ENCODE assay signal across 8 cellular contexts in genomic region chr19:45506991-45507863, GRCh38. TPM values are rescaled to one million over a fixed set of nuclear protein-coding genes. Genes with fewer than 3 reads are reported as not detected.
DNase-seq lines count a peak whose midpoint lies in the region; ATAC-seq lines count a peak whose summit lies in the region.

Gene VASP, plus strand, starts transcription at chr19:45507479. Its CDS starts 293 bp downstream, at chr19:45507772.

- POLR2A ChIA-PET in activated CD4-positive, alpha-beta T cell treated with anti-CD3 and anti-CD28 coated beads for 36 hours (lab: Charles Lee), result interaction anchor here (0.6 kb wide), 1 partner anchor 139 kb away, joined by 3 read pairs; no protein-coding TSS in a partner anchor

- no peaks in the 10 kb centered on the region for H3K9me3 Mint-ChIP-seq in activated CD4-positive, alpha-beta T cell treated with anti-CD3 and anti-CD28 coated beads for 36 hours (ENCODE audit: low read depth)

- H3K27ac Mint-ChIP-seq in activated CD4-positive, alpha-beta T cell treated with anti-CD3 and anti-CD28 coated beads for 36 hours, result peak within 1 kb of the TSS; percentile 96

- H3K27me3 Mint-ChIP-seq in activated CD4-positive, alpha-beta T cell treated with anti-CD3 and anti-CD28 coated beads for 36 hours, result no peaks in the 10 kb centered on the region

- peak; percentile 55 for ATAC-seq in GM18870 (IDR thresholded peaks at IDR 0.05; ENCODE audit: unreplicated experiment)
- ATAC-seq in HG03135 (IDR thresholded peaks at IDR 0.05; ENCODE audit: unreplicated experiment), result peak; percentile 50
- ATAC-seq in activated CD4-positive, alpha-beta T cell treated with anti-CD3 and anti-CD28 coated beads for 36 hours, result peak; percentile 67

- peak within 1 kb of the TSS; percentile 85 for H3K4me3 Mint-ChIP-seq in activated CD4-positive, alpha-beta T cell treated with anti-CD3 and anti-CD28 coated beads for 36 hours

- DNase-seq in AG08395 (ENCODE audit: low spot score) (peak; percentile 81), NCI-H524 treated with DMSO at 0.1 percent for 48 hours (lab: John Stamatoyannopoulos, UW) (peak; percentile 28), left kidney (ENCODE audit: low read depth, low spot score) (peak; percentile 93)
- DNase-seq in activated CD4-positive, alpha-beta T cell treated with anti-CD3 and anti-CD28 coated beads for 36 hours, result peak; percentile 96
- peak; percentile 93 for DNase-seq in stimulated activated CD4-positive, alpha-beta T cell treated with anti-CD3 and anti-CD28 coated beads, Interleukin-1b, Interleukin-23, amount 100 ng/mL, for 48 hours

- intact Hi-C loops in activated CD4-positive, alpha-beta T cell treated with anti-CD3 and anti-CD28 coated beads for 36 hours (cut with DNase I, micrococcal nuclease), result loop anchor here (1.0 to 5.0 kb wide), 24 partner anchors 10 to 760 kb away; partner anchors contain the start of genes OPA3 (in 2 of the 2), RTN2 (in 2 of the 2), BCL3 (in 1 of the 2) and BLOC1S3 (in 1 of the 2)

- H3K27ac ChIP-seq in cingulate gyrus (ENCODE audit: low read depth, low read length), result peak within 1 kb of the TSS; percentile 72

- H3K36me3 Mint-ChIP-seq in activated CD4-positive, alpha-beta T cell treated with anti-CD3 and anti-CD28 coated beads for 36 hours (ENCODE audit: low read depth), result peaks cover 15% of the 10 kb centered on the region

- H3K4me1 Mint-ChIP-seq in activated CD4-positive, alpha-beta T cell treated with anti-CD3 and anti-CD28 coated beads for 36 hours, result peaks cover 41% of the 10 kb centered on the region

- CTCF ChIA-PET in activated CD4-positive, alpha-beta T cell treated with anti-CD3 and anti-CD28 coated beads for 36 hours (lab: Charles Lee), result no interaction called here

RNA-seq across cellular contexts. Expression of gene VASP, which starts in this region (rescaled TPM):
- total RNA-seq in activated CD4-positive, alpha-beta T cell treated with anti-CD3 and anti-CD28 coated beads for 36 hours, result 100 to 1,000 TPM; 152 to 153 TPM

Comparison
In these comparisons a context has a peak if more than half of its experiments do, and no peak if none do; other contexts are left out.
1. Peak in every context shown above with its lines: DNase-seq, ATAC-seq and H3K27ac ChIP-seq.
2. DNase-seq: peak in every context shown above with its lines; median percentile 96 in activated CD4-positive, alpha-beta T cell treated with anti-CD3 and anti-CD28 coated beads for 36 hours; 93 in left kidney; 93 in stimulated activated CD4-positive, alpha-beta T cell treated with anti-CD3 and anti-CD28 coated beads, Interleukin-1b, Interleukin-23, amount 100 ng/mL, for 48 hours; 81 in AG08395; 28 in NCI-H524 treated with DMSO at 0.1 percent for 48 hours.